Comparison of ENCODE assay signal across 18 cellular contexts in genomic region chr15:80940851-80941250, GRCh38. TPM values are rescaled to one million over a fixed set of nuclear protein-coding genes. Genes with fewer than 3 reads are reported as not detected.
A peak's percentile ranks its signal among the peaks of the same experiment; 100 is the strongest.
DNase-seq lines count a peak whose midpoint lies in the region; ATAC-seq, FAIRE-seq and TF ChIP-seq lines count a peak whose summit lies in the region.
"Had no signal": no experiment of that assay in that cellular context is flagged by ENCODE, and none has a peak within 500 bp of the region (broad histone marks: within the 10 kb centered on the region; RNA-seq: fewer than 3 reads in every experiment).

No MANE protein-coding gene starts in this region.

- no peak overlapping the region for H3K56ac ChIP-seq in IMR-90 (ENCODE audit: extremely low read depth, insufficient read depth, low read length)

- H2AK5ac ChIP-seq in IMR-90 (ENCODE audit: low read depth, low read length): no peak overlapping the region

- H3K9me1 ChIP-seq in IMR-90 (ENCODE audit: insufficient read depth, low read length): peaks cover 19% of the 10 kb centered on the region; the same call in 1 of the 2 replicates

- no peak overlapping the region for H2BK20ac ChIP-seq in IMR-90 (ENCODE audit: low read depth, low read length)

- peaks cover 20% of the 10 kb centered on the region for H3K36me3 Mint-ChIP-seq in stimulated activated effector memory CD8-positive, alpha-beta T cell treated with anti-CD3 and anti-CD28 coated beads, Interleukin-12 subunit alpha, Interleukin-12 subunit beta, amount 100 ng/mL, for 72 hours

- POLR2A ChIA-PET in IMR-90 (lab: Charles Lee; ENCODE audit: unreplicated experiment): no interaction called here

- no peak overlapping the region for H3K14ac ChIP-seq in IMR-90 (replicated peaks; ENCODE audit: low read depth, low read length)

- DNase-seq in IMR-90 (no peak), bronchial epithelial cell (ENCODE audit: low read depth) (no peak), posterior vena cava (ENCODE audit: low spot score) (peak; percentile 32), KG1 (lab: John Stamatoyannopoulos, UW) (no peak), GM12892 (ENCODE audit: insufficient read length) (no peak), NCI-H748 treated with DMSO at 0.1 percent for 48 hours (lab: John Stamatoyannopoulos, UW) (no peak)
- DNase-seq in stimulated activated effector memory CD8-positive, alpha-beta T cell treated with anti-CD3 and anti-CD28 coated beads, Interleukin-12 subunit alpha, Interleukin-12 subunit beta, amount 100 ng/mL, for 72 hours (ENCODE audit: low spot score in 2 of 2): no peak
- DNase-seq: Caco-2; CD4-positive, alpha-beta T cell; HCEC 1CT had no signal

- no peak overlapping the region for H3K18ac ChIP-seq in IMR-90 (ENCODE audit: low read depth, low read length)

- intact Hi-C loops in IMR-90 (cut with micrococcal nuclease): no loop called here
- intact Hi-C loops in posterior vena cava (cut with DNase I): no loop called here

- H3K9me3 ChIP-seq in IMR-90 (ENCODE audit: control insufficient read depth, insufficient read depth, low read length): no peaks in the 10 kb centered on the region
- H3K9me3 ChIP-seq: Caco-2 had no signal

- H2AFZ ChIP-seq in IMR-90 (replicated peaks; ENCODE audit: low read length, poor library complexity): peak overlapping the region; percentile 5
- H2AFZ ChIP-seq: GM23338 had no signal

- H2AK9ac ChIP-seq in IMR-90 (replicated peaks; ENCODE audit: low read depth, low read length, poor library complexity): peak overlapping the region; percentile 15

- no peak overlapping the region for H4K5ac ChIP-seq in IMR-90 (ENCODE audit: low read depth, low read length)

- H4K91ac ChIP-seq in IMR-90 (ENCODE audit: insufficient read depth, low read depth, low read length): no peak overlapping the region

- TF ChIP-seq CTCF in IMR-90 (conservative IDR thresholded peaks at IDR 0.05; ENCODE audit: low read depth, low read length): no peak
- TF ChIP-seq CTCF in bronchial epithelial cell (IDR thresholded peaks at IDR 0.05; ENCODE audit: insufficient read depth, low read length, severe bottlenecking): no peak

- peaks cover 29% of the 10 kb centered on the region for H4K20me1 ChIP-seq in IMR-90 (ENCODE audit: insufficient read depth, low read length)

- WGBS in IMR-90 (ENCODE audit: extremely low coverage in 2 of 2, insufficient read length in 1 of 2), 2 experiments: 60% methylated on average over 1 of the region's 6 CpGs; no CpG with 5 or more reads in 1 of the 2 experiments

- H3K4ac ChIP-seq in IMR-90 (ENCODE audit: low read depth, low read length): no peak overlapping the region

- no peak overlapping the region for H4K8ac ChIP-seq in IMR-90 (ENCODE audit: low read depth in 2 of 2, low read length in 2 of 2)

- H3K23ac ChIP-seq in IMR-90 (ENCODE audit: low read depth, low read length): no peak overlapping the region

- no peaks in the 10 kb centered on the region for H3K4me1 ChIP-seq in IMR-90 (ENCODE audit: control insufficient read depth, insufficient read depth, low read length)
- H3K4me1 ChIP-seq: Caco-2 had no signal

- H3K4me1 Mint-ChIP-seq in stimulated activated effector memory CD8-positive, alpha-beta T cell treated with anti-CD3 and anti-CD28 coated beads, Interleukin-12 subunit alpha, Interleukin-12 subunit beta, amount 100 ng/mL, for 72 hours: no peaks in the 10 kb centered on the region
- H3K4me1 Mint-ChIP-seq: GM23338 had no signal

- no peak overlapping the region for H3K4me2 ChIP-seq in IMR-90 (ENCODE audit: low read depth, low read length)
- H3K4me2 ChIP-seq: GM23338 had no signal

- BruUV-seq in IMR-90 (replicated peaks; lab: Mats Ljungman, UMichigan): no TSS peak

- dilution Hi-C loops in IMR-90 (cut with HindIII; ENCODE audit: low sequenced_read_pairs, unreplicated experiment): no loop called here

- CTCF ChIA-PET in IMR-90 (lab: Yijun Ruan, JAX): no interaction called here

- H3K9ac ChIP-seq in IMR-90 (ENCODE audit: low read depth, low read length): no peak overlapping the region

- TF ChIP-seq POLR2A in IMR-90 (IDR thresholded peaks at IDR 0.05; ENCODE audit: low read depth, low read length) (no peak), GM12892 (IDR thresholded peaks at IDR 0.05; ENCODE audit: low read depth, low read length) (no peak)

- no peaks in the 10 kb centered on the region for H3K27me3 ChIP-seq in IMR-90 (ENCODE audit: control insufficient read depth, insufficient read depth, low read length)
- no peaks in the 10 kb centered on the region for H3K27me3 ChIP-seq in bronchial epithelial cell (ENCODE audit: control insufficient read depth, insufficient read depth, low read length)

- H2BK120ac ChIP-seq in IMR-90 (ENCODE audit: low read depth, low read length): no peak overlapping the region

- no peaks in the 10 kb centered on the region for H3K9me3 Mint-ChIP-seq in stimulated activated effector memory CD8-positive, alpha-beta T cell treated with anti-CD3 and anti-CD28 coated beads, Interleukin-12 subunit alpha, Interleukin-12 subunit beta, amount 100 ng/mL, for 72 hours
- H3K9me3 Mint-ChIP-seq: CD4-positive, alpha-beta T cell; GM23338 had no signal

- H2BK5ac ChIP-seq in IMR-90 (ENCODE audit: low read depth, low read length, poor library complexity, severe bottlenecking): no peak overlapping the region

- ATAC-seq in IMR-90 (ENCODE audit: low read depth): no peak
- ATAC-seq in stimulated activated effector memory CD8-positive, alpha-beta T cell treated with anti-CD3 and anti-CD28 coated beads, Interleukin-12 subunit alpha, Interleukin-12 subunit beta, amount 100 ng/mL, for 72 hours: no peak
- ATAC-seq: GM23338 had no signal

- TF ChIP-seq RAD21 in IMR-90 (IDR thresholded peaks at IDR 0.05; ENCODE audit: low read length): no peak

- H3K4me3 ChIP-seq in IMR-90 (ENCODE audit: insufficient read depth, low read depth, low read length) (no peak overlapping the region), bronchial epithelial cell (ENCODE audit: low read depth, low read length) (no peak overlapping the region)
- H3K4me3 ChIP-seq: GM23338 had no signal

- in situ Hi-C loops in IMR-90 (cut with MboI; ENCODE audit: low sequenced_read_pairs): no loop called here

- FAIRE-seq in bronchial epithelial cell (lab: Jason Lieb, UNC): peak; percentile 58
- no peak for FAIRE-seq in GM12892 (lab: Jason Lieb, UNC)
- FAIRE-seq: D721Med, G401.6, GM12891, GM18507, H54 had no signal

- peak overlapping the region; percentile 29 for H3K27ac Mint-ChIP-seq in stimulated activated effector memory CD8-positive, alpha-beta T cell treated with anti-CD3 and anti-CD28 coated beads, Interleukin-12 subunit alpha, Interleukin-12 subunit beta, amount 100 ng/mL, for 72 hours
- H3K27ac Mint-ChIP-seq: CD4-positive, alpha-beta T cell; GM23338 had no signal

- no peak overlapping the region for H3K27ac ChIP-seq in IMR-90 (ENCODE audit: insufficient read depth, low read length)
- H3K27ac ChIP-seq: C4-2B, HL-60 had no signal

- H3K36me3 ChIP-seq in IMR-90 (ENCODE audit: control insufficient read depth, insufficient read depth, low read length) (peaks cover 89% of the 10 kb centered on the region), bronchial epithelial cell (ENCODE audit: control insufficient read depth, insufficient read depth, low read length) (peaks cover 6% of the 10 kb centered on the region)

- H3K79me1 ChIP-seq in IMR-90 (ENCODE audit: low read depth in 1 of 2, low read length in 2 of 2): 0 out of 4 replicates have a peak, but pooled peaks cover 0 to 4% of the 10 kb centered on the region in 2 experiments

- no peak overlapping the region for H3K4me3 Mint-ChIP-seq in stimulated activated effector memory CD8-positive, alpha-beta T cell treated with anti-CD3 and anti-CD28 coated beads, Interleukin-12 subunit alpha, Interleukin-12 subunit beta, amount 100 ng/mL, for 72 hours
- H3K4me3 Mint-ChIP-seq: CD4-positive, alpha-beta T cell; GM23338 had no signal

- no peak overlapping the region for H2BK15ac ChIP-seq in IMR-90 (ENCODE audit: low read depth, low read length)

TF ChIP-seq in IMR-90, 13 proteins besides CTCF, POLR2A, EP300 and RAD21 (continues in another document):
- TF ChIP-seq ELK1 (IDR thresholded peaks at IDR 0.05; ENCODE audit: borderline replicate concordance, low read depth, low read length) (no peak), USF2 (IDR thresholded peaks at IDR 0.05; ENCODE audit: low read depth, low read length) (no peak), CHD1 (IDR thresholded peaks at IDR 0.05; ENCODE audit: low read depth, low read length) (no peak), MXI1 (IDR thresholded peaks at IDR 0.05; ENCODE audit: borderline replicate concordance, low read depth, low read length) (no peak), NFE2L2 (IDR thresholded peaks at IDR 0.05; ENCODE audit: low read depth, low read length) (no peak), MAFK (IDR thresholded peaks at IDR 0.05; ENCODE audit: low read depth, low read length) (no peak), RCOR1 (IDR thresholded peaks at IDR 0.05; ENCODE audit: insufficient replicate concordance, low read length) (no peak)

RNA-seq across cellular contexts. Expression of gene MESD, which starts 48.8 kb away (rescaled TPM):
- total RNA-seq in IMR-90 (2012; rRNA removed) (10.0 and 15.3 TPM in 2 replicates), bronchial epithelial cell (23.9 and 24.7 TPM in 2 replicates), posterior vena cava (10 to 100 TPM; 21.0 to 24.1 TPM)
- 14.0 and 14.7 TPM in 2 replicates for polyA plus RNA-seq in IMR-90 (2012; rRNA removed)
- polyA plus RNA-seq in IMR-90 (2012; cell fraction: cytosol; rRNA removed): 6.2 and 6.5 TPM in 2 replicates
- 3.5 and 8.2 TPM in 2 replicates for polyA plus RNA-seq in IMR-90 (2012; cell fraction: nucleus; rRNA removed; ENCODE audit: low replicate concordance)
- polyA plus RNA-seq in GM12892 (2012; ENCODE audit: missing spikeins): 12.7 TPM

RNA-seq across cellular contexts. Expression of gene TLNRD1, which starts 59.9 kb away (rescaled TPM):
- total RNA-seq in IMR-90 (2012; rRNA removed) (2.2 and 2.8 TPM in 2 replicates), bronchial epithelial cell (7.3 and 7.4 TPM in 2 replicates), posterior vena cava (10 to 100 TPM; 17.6 to 24.2 TPM)
- polyA plus RNA-seq in IMR-90 (2012; rRNA removed): 6.8 and 9.5 TPM in 2 replicates
- polyA plus RNA-seq in IMR-90 (2012; cell fraction: cytosol; rRNA removed): 4.7 and 12.7 TPM in 2 replicates
- 3.6 and 10.3 TPM in 2 replicates for polyA plus RNA-seq in IMR-90 (2012; cell fraction: nucleus; rRNA removed; ENCODE audit: low replicate concordance)
- 3.5 TPM for polyA plus RNA-seq in GM12892 (2012; ENCODE audit: missing spikeins)
